In genomic region chr20:44966030-44966961, GRCh38 we compare ENCODE assay signal across 8 cellular contexts. TPM values are rescaled to one million over a fixed set of nuclear protein-coding genes. Genes with fewer than 3 reads are reported as not detected.
DNase-seq lines count a peak whose midpoint lies in the region; ATAC-seq and TF ChIP-seq lines count a peak whose summit lies in the region.

Gene STK4 (plus strand): TSS chr20:44966512. CDS start chr20:44966569, 57 bp downstream.

- TF ChIP-seq CTCF in right lobe of liver (IDR thresholded peaks at IDR 0.05) = peak; percentile 47 to 58 (median 54)

- peak within 1 kb of the TSS; percentile 85 to 88 (median 87) for H3K27ac ChIP-seq in right lobe of liver

- H3K4me1 ChIP-seq in right lobe of liver = peaks cover 0 to 23% (median 0%) of the 10 kb centered on the region in 4 donors

- no peaks in the 10 kb centered on the region for H3K9me3 ChIP-seq in right lobe of liver

- H3K27me3 ChIP-seq in right lobe of liver = no peaks in the 10 kb centered on the region

- DNase-seq in CD1c-positive myeloid dendritic cell (ENCODE audit: extremely low spot score) (peak; percentile 99), NCI-H774 (lab: John Stamatoyannopoulos, UW) (peak; percentile 95), dermis microvascular lymphatic vessel endothelial cell (ENCODE audit: low read depth in 2 of 2) (peak; percentile 76 to 93), right lobe of liver (peak; percentile 96)
- peak; percentile 94 for DNase-seq in activated CD4-positive, alpha-beta T cell treated with anti-CD3 and anti-CD28 coated beads, Interleukin-2, amount 50 U/mL, for 48 hours
- peak; percentile 91 to 93 for DNase-seq in stimulated activated CD4-positive, alpha-beta T cell treated with anti-CD3 and anti-CD28 coated beads, Interleukin-4, amount 100 ng/mL, for 48 hours (ENCODE audit: low read depth in 2 of 2)

- H3K4me3 ChIP-seq in right lobe of liver = peak within 1 kb of the TSS; percentile 79 to 94 (median 90)

- no peaks in the 10 kb centered on the region for H3K36me3 ChIP-seq in right lobe of liver

- intact Hi-C loops in right lobe of liver (cut with DNase I) = no loop called here

- TF ChIP-seq POLR2A in right lobe of liver (IDR thresholded peaks at IDR 0.05) = peak; percentile 92

- ATAC-seq in GM19395 (IDR thresholded peaks at IDR 0.05; ENCODE audit: unreplicated experiment) = peak; percentile 63
- ATAC-seq in HG03565 (IDR thresholded peaks at IDR 0.05; ENCODE audit: unreplicated experiment) = peak; percentile 59
- ATAC-seq in right lobe of liver = peak; percentile 96 to 98 (median 96)

- WGBS in right lobe of liver (ENCODE audit: insufficient coverage, low coverage, low lambda C conversion rate, missing lambda C conversion rate) = 2% methylated on average over 32 of the region's 68 CpGs

RNA-seq across cellular contexts. Expression of gene STK4, which starts in this region (rescaled TPM):
- total RNA-seq in dermis microvascular lymphatic vessel endothelial cell (13.7 and 14.3 TPM in 2 replicates), right lobe of liver (10 to 100 TPM in 5 of 6 experiments, 1 to 10 TPM in 1; 9.7 to 17.5 (median 13.4) TPM)

Comparison
In these comparisons a context has a peak if more than half of its experiments do, and no peak if none do; other contexts are left out.
1. Peak in every context shown above with its lines: DNase-seq, ATAC-seq, H3K4me3 ChIP-seq and H3K27ac ChIP-seq.